9 cellular contexts compared by ENCODE assay signal in the genomic region with DNA sequence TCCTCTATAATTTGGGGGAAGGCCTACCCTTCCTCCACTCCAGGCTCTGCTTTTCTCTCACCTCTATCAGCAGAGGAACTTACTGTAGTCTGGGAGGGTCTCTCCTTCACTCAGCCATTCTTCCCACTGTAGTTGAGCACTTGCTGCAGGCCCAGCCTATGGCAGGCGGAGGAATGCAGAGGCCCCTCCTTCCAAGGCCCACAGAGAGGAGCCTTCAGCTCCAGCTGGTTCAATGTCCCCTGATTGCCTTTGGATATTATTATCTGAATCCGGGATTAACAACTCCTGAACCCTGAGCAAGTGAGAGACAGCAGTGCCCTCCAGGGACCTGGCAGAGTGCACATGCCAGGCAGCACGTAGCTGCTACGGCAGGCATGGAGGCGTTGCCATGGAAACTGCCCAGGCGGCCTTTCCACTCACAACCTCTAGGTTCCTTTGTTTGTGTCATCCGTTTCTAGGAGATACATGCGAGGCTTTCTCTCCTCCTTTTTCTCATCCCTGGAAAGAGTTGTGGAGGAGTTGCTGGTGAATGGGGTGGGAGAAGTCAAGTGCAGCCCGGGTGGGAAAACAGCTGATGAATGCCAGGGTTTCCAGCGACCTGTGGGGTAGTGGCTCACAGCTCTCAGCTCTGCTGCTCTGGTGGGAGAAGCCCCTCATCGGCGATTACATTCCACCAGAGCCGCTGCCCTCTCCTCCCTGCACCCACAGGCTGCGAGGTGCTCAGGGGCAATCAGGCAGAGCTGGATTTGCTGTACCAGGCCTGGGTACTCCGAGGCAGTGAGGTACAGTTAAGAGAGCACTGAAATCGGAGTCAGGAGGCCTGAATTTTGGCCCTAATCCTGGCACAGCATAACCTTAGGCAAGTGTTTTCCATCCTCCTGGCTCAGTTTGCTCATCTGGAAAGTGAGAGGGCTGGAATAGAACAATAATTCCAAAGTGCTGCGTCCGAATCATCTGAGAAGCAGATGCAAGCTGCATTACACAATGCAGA. TPM values are rescaled to one million over a fixed set of nuclear protein-coding genes. Genes with fewer than 3 reads are reported as not detected.
DNase-seq lines count a peak whose midpoint lies in the region; ATAC-seq, FAIRE-seq and TF ChIP-seq lines count a peak whose summit lies in the region.
"Had no signal": no experiment of that assay in that cellular context is flagged by ENCODE, and none has a peak within 500 bp of the region (broad histone marks: within the 10 kb centered on the region; RNA-seq: fewer than 3 reads in every experiment).

No MANE protein-coding gene starts in this region.

- TF ChIP-seq CTCF in RWPE2 (IDR thresholded peaks at IDR 0.05; ENCODE audit: poor library complexity, severe bottlenecking) (no peak), tibial nerve (IDR thresholded peaks at IDR 0.05) (no peak), kidney (IDR thresholded peaks at IDR 0.05; ENCODE audit: borderline replicate concordance, extremely low read depth, insufficient read depth) (no peak)

- TF ChIP-seq EP300 in tibial nerve (IDR thresholded peaks at IDR 0.05): no peak

- no peak for TF ChIP-seq POLR2A in tibial nerve (IDR thresholded peaks at IDR 0.05)

- DNase-seq in D341Med (ENCODE audit: low spot score): peak; percentile 88
- DNase-seq in RWPE2 (ENCODE audit: low spot score): no peak
- peak; percentile 72 for DNase-seq in iPS-NIHi7 (ENCODE audit: extremely low spot score)
- DNase-seq in tibial nerve (ENCODE audit: low spot score in 2 of 2): no peak
- DNase-seq in kidney: no peak
- DNase-seq in left ventricle myocardium superior: no peak

- intact Hi-C loops in kidney (cut with DNase I) (no loop called here), left ventricle myocardium superior (cut with micrococcal nuclease) (no loop called here)

- ATAC-seq in RWPE2 (ENCODE audit: low read depth): 0 out of 3 replicates have a peak, but pooled peaks have one; percentile 25
- ATAC-seq in GM19467 (IDR thresholded peaks at IDR 0.05; ENCODE audit: unreplicated experiment): no peak
- no peak for ATAC-seq in left ventricle myocardium superior

- WGBS in tibial nerve, 2 donors: 44 to 50% methylated on average over 16 to 18 of the region's 18 CpGs

- FAIRE-seq in kidney (lab: Jason Lieb, UNC): no peak
- FAIRE-seq: astrocyte had no signal

- no peak overlapping the region for H3K9ac ChIP-seq in kidney (ENCODE audit: low read length in 2 of 2)

- H3K4me1 ChIP-seq in RWPE2 (ENCODE audit: insufficient read depth, poor library complexity, severe bottlenecking) (no peaks in the 10 kb centered on the region), tibial nerve (peaks cover 0 to 6% (median 0%) of the 10 kb centered on the region in 4 donors), kidney (ENCODE audit: control insufficient read depth in 1 of 2, insufficient read depth in 1 of 2, low read depth in 1 of 2, low read length in 2 of 2) (no peaks in the 10 kb centered on the region)

- H3K9me3 ChIP-seq in KOPT-K1 (ENCODE audit: insufficient read depth, low read length, poor library complexity, severe bottlenecking): no peaks in the 10 kb centered on the region
- H3K9me3 ChIP-seq in RWPE2 (ENCODE audit: severe bottlenecking): no peaks in the 10 kb centered on the region
- H3K9me3 ChIP-seq in tibial nerve: no peaks in the 10 kb centered on the region
- H3K9me3 ChIP-seq in kidney (ENCODE audit: control insufficient read depth in 1 of 2, low read length in 2 of 2): no peaks in the 10 kb centered on the region

- H3K27ac ChIP-seq in KOPT-K1 (ENCODE audit: low read depth, low read length, poor library complexity, severe bottlenecking) (peak overlapping the region; percentile 56), RWPE2 (ENCODE audit: poor library complexity, severe bottlenecking) (no peak overlapping the region), tibial nerve (no peak overlapping the region), kidney (ENCODE audit: low read depth in 2 of 2, low read length in 2 of 2) (no peak overlapping the region)

- H3K4me3 ChIP-seq in RWPE2 (ENCODE audit: severe bottlenecking) (no peak overlapping the region), tibial nerve (no peak overlapping the region), kidney (ENCODE audit: low read length in 2 of 2) (no peak overlapping the region)

- H3K27me3 ChIP-seq in RWPE2 (ENCODE audit: insufficient read depth, poor library complexity, severe bottlenecking): no peaks in the 10 kb centered on the region
- no peaks in the 10 kb centered on the region for H3K27me3 ChIP-seq in tibial nerve

- no peaks in the 10 kb centered on the region for H3K36me3 ChIP-seq in KOPT-K1 (ENCODE audit: insufficient read depth, low read length)
- no peaks in the 10 kb centered on the region for H3K36me3 ChIP-seq in RWPE2 (ENCODE audit: low read depth)
- H3K36me3 ChIP-seq in tibial nerve: no peaks in the 10 kb centered on the region
- H3K36me3 ChIP-seq in kidney (ENCODE audit: control insufficient read depth in 1 of 2, insufficient read depth in 2 of 2, low read length in 2 of 2): no peaks in the 10 kb centered on the region

RNA-seq across cellular contexts. Expression of a gene that starts 55.3 kb away (rescaled TPM):
- total RNA-seq in tibial nerve: 10 to 100 TPM in 1 of 4 donors, 1 to 10 TPM in 3; 6.5 to 13.4 (median 6.7) TPM
- total RNA-seq in kidney: 8.6 TPM
- polyA plus RNA-seq in kidney (ENCODE audit: insufficient read depth, low read depth, low replicate concordance): 0.47 TPM
- 3.8 TPM for total RNA-seq in left ventricle myocardium superior

Comparison
In these comparisons a context has a peak if more than half of its experiments do, and no peak if none do; other contexts are left out.
1. DNase-seq: peak in D341Med (single experiment) and iPS-NIHi7 (single experiment); none in RWPE2 (single experiment), tibial nerve (0 of 2), kidney (single experiment) and left ventricle myocardium superior (single experiment).